1 cellular context compared by ENCODE assay signal in the genomic region with DNA sequence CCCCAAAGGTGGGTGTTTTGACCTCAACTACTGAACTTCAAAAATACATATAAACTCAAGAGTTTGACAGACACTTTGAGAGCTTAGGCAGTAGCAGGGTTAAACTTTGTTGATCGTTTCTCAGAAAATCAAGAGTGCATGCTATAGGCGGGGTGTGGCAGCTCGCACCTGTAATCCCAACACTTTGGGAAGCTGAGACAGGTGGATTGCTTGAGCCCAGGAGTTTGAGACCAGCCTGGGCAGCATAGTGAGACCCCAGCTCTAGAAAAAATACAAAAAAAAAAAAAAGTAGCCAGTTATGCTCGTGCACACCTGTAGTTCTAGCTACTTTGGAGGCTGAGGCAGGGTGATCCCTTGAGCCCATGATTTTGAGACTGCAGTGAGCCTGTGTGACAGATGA.
TF ChIP-seq lines count a peak whose summit lies in the region.

No MANE protein-coding gene starts in this region.

TF ChIP-seq in WTC11, 78 proteins besides CTCF, POLR2A, EP300 and RAD21 (continued from another document):
- TF ChIP-seq KAT7 (CRISPR knock-in tag; IDR thresholded peaks at IDR 0.05; ENCODE audit: borderline replicate concordance), result no peak
